19 cellular contexts compared by ENCODE assay signal in the genomic region with DNA sequence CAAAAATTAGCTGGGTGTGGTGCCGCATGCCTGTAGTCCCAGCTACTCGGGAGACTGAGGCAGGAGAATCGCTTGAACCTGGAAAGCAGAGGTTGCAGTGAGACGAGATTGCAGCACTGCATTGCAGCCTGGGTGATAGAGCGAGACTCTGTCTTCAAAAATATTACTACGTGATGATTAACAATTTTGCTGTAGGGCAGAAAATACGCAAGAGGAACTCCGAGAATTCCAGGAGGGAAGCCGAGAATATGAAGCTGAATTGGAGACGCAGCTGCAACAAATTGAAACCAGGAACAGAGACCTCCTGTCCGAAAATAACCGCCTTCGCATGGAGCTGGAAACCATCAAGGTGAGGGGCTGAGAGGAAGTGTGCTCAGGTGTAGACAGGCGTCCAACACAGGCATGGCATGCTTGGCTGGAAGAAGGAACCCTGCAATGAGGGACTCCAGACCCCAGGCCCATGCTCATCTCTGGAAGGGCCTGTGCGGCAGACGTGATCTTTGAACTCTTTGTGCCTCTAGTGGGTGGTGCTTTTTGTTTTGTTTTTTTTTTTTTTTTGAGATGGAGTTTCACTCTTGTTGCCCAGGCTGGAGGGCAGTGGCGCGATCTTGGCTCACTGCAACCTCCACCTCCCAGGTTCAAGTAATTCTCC.
"Had no signal": no experiment of that assay in that cellular context is flagged by ENCODE, and none has a peak within 500 bp of the region (broad histone marks: within the 10 kb centered on the region; RNA-seq: fewer than 3 reads in every experiment).

No MANE protein-coding gene starts in this region.

- H3K27me3 ChIP-seq: esophagus squamous epithelium, foreskin keratinocyte, neutrophil had no signal

- ATAC-seq: foreskin keratinocyte; naive thymus-derived CD4-positive, alpha-beta T cell; psoas muscle; sciatic nerve; stimulated activated naive B cell treated with anti-CD40 and anti-IgM and Interleukin-4, amounts not matched to agents 10 μg/mL and 1 μg/mL and 100 μg/mL, for 72 hours; stimulated activated naive CD8-positive, alpha-beta T cell treated with anti-CD3 and anti-CD28 coated beads, Interleukin-15, amount 100 ng/mL, for 72 hours had no signal

- H3K9me3 Mint-ChIP-seq: immature natural killer cell; naive thymus-derived CD4-positive, alpha-beta T cell; nephron progenitor cell; stimulated activated naive B cell treated with anti-CD40 and anti-IgM and Interleukin-4, amounts not matched to agents 10 μg/mL and 1 μg/mL and 100 μg/mL, for 72 hours; stimulated activated naive CD8-positive, alpha-beta T cell treated with anti-CD3 and anti-CD28 coated beads, Interleukin-15, amount 100 ng/mL, for 72 hours; type B pancreatic cell had no signal

- H3K9me3 ChIP-seq: esophagus squamous epithelium, left ventricle myocardium inferior, neutrophil, psoas muscle, thoracic aorta had no signal

- H3K27me3 Mint-ChIP-seq: naive thymus-derived CD4-positive, alpha-beta T cell; stimulated activated naive B cell treated with anti-CD40 and anti-IgM and Interleukin-4, amounts not matched to agents 10 μg/mL and 1 μg/mL and 100 μg/mL, for 72 hours; stimulated activated naive CD8-positive, alpha-beta T cell treated with anti-CD3 and anti-CD28 coated beads, Interleukin-15, amount 100 ng/mL, for 72 hours; type B pancreatic cell had no signal

- H3K4me3 ChIP-seq: esophagus squamous epithelium, left ventricle myocardium inferior, psoas muscle, thoracic aorta had no signal

- H3K27ac Mint-ChIP-seq: immature natural killer cell, nephron progenitor cell, type B pancreatic cell had no signal

- H3K4me3 Mint-ChIP-seq: immature natural killer cell; naive thymus-derived CD4-positive, alpha-beta T cell; nephron progenitor cell; stimulated activated naive B cell treated with anti-CD40 and anti-IgM and Interleukin-4, amounts not matched to agents 10 μg/mL and 1 μg/mL and 100 μg/mL, for 72 hours; stimulated activated naive CD8-positive, alpha-beta T cell treated with anti-CD3 and anti-CD28 coated beads, Interleukin-15, amount 100 ng/mL, for 72 hours; type B pancreatic cell had no signal

- H3K27ac ChIP-seq: esophagus squamous epithelium, foreskin keratinocyte, left ventricle myocardium inferior, psoas muscle, thoracic aorta had no signal

- DNase-seq: effector memory CD4-positive, alpha-beta T cell; esophagus squamous epithelium; foreskin keratinocyte; immature natural killer cell; left ventricle myocardium inferior; naive thymus-derived CD4-positive, alpha-beta T cell; nephron progenitor cell; psoas muscle; retina; stimulated activated CD4-positive, alpha-beta T cell treated with anti-CD3 and anti-CD28 coated beads, Interleukin-2, amount 100 ng/mL, for 24 hours; stimulated activated CD4-positive, alpha-beta T cell treated with anti-CD3 and anti-CD28 coated beads, Interleukin-4, amount 100 ng/mL, for 4 hours; stimulated activated naive B cell treated with anti-CD40 and anti-IgM and Interleukin-4, amounts not matched to agents 10 μg/mL and 1 μg/mL and 100 μg/mL, for 72 hours; stimulated activated naive CD8-positive, alpha-beta T cell treated with anti-CD3 and anti-CD28 coated beads, Interleukin-15, amount 100 ng/mL, for 72 hours had no signal

- FAIRE-seq: keratinocyte, urothelium cell line had no signal
